ENCODE assay signal across 23 cellular contexts in the genomic region with DNA sequence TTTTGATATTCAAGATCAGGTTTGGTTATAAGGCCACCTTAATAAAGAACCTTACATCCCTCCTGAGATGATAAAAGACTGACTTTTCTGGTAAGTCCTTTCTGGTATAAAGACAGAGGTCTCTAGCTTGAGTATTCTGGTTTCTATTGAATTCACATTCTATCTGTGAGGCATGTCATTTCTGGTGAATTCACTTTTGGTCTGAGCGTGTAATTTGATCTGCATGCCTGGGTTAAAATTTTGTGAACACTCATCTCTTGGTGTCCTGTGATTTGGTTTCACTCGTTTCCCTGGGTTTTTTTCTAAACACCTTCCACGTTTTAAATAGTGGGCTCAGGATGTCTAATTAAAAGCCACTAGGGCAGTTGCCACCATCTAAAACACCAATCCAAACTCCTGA. TPM values are rescaled to one million over a fixed set of nuclear protein-coding genes. Genes with fewer than 3 reads are reported as not detected.
DNase-seq lines count a peak whose midpoint lies in the region; ATAC-seq, FAIRE-seq and TF ChIP-seq lines count a peak whose summit lies in the region.
"Had no signal": no experiment of that assay in that cellular context is flagged by ENCODE, and none has a peak within 500 bp of the region (broad histone marks: within the 10 kb centered on the region; RNA-seq: fewer than 3 reads in every experiment).

No MANE protein-coding gene starts in this region.

- H4K91ac ChIP-seq in IMR-90 (ENCODE audit: insufficient read depth, low read depth, low read length) = no peak overlapping the region

- peak overlapping the region; percentile 70; the same call in 1 of the 2 replicates for H3K4me2 ChIP-seq in HepG2 (ENCODE audit: low read depth, low read length)
- H3K4me2 ChIP-seq in IMR-90 (ENCODE audit: low read depth, low read length) = no peak overlapping the region

- H3K79me2 ChIP-seq in HepG2 (ENCODE audit: insufficient read depth, low read length) = no peaks in the 10 kb centered on the region

- no peak overlapping the region for H3K14ac ChIP-seq in IMR-90 (replicated peaks; ENCODE audit: low read depth, low read length)

- POLR2A ChIA-PET in HepG2 (lab: Yijun Ruan, JAX) = interaction anchor here (0.6 to 5.8 kb wide), 6 partner anchors 10 to 213 kb away, joined by 3 to 87 read pairs (median 14); a partner anchor contains a TSS
- POLR2A ChIA-PET in IMR-90 (lab: Charles Lee; ENCODE audit: unreplicated experiment) = no interaction called here

- no peaks in the 10 kb centered on the region for H3K27me3 Mint-ChIP-seq in activated CD8-positive, alpha-beta memory T cell treated with anti-CD3 and anti-CD28 coated beads, Interleukin-2, amount 10 ng/mL, durations not matched to agents 7 days and 5 days

- H3K9me3 Mint-ChIP-seq in activated CD8-positive, alpha-beta memory T cell treated with anti-CD3 and anti-CD28 coated beads, Interleukin-2, amount 10 ng/mL, durations not matched to agents 7 days and 5 days (ENCODE audit: low read depth) = no peaks in the 10 kb centered on the region
- H3K9me3 Mint-ChIP-seq: mesothelial cell of epicardium had no signal

- ATAC-seq in HepG2 (no peak), right lobe of liver (no peak), IMR-90 (ENCODE audit: low read depth) (no peak)
- no peak for ATAC-seq in activated CD8-positive, alpha-beta memory T cell treated with anti-CD3 and anti-CD28 coated beads, Interleukin-2, amount 10 ng/mL, durations not matched to agents 7 days and 5 days
- ATAC-seq: stimulated activated naive CD8-positive, alpha-beta T cell treated with anti-CD3 and anti-CD28 coated beads, Interleukin-15, Interleukin-2, amounts not matched to agents 100 U/mL and 50 U/mL, for 24 hours had no signal

- CTCF ChIA-PET in HepG2 (lab: Yijun Ruan, JAX; ENCODE audit: low intra/inter-chr PET ratio, low total read pairs) (no interaction called here), IMR-90 (lab: Yijun Ruan, JAX) (no interaction called here)
- CTCF ChIA-PET in activated CD8-positive, alpha-beta memory T cell treated with anti-CD3 and anti-CD28 coated beads, Interleukin-2, amount 10 ng/mL, durations not matched to agents 7 days and 5 days (lab: Charles Lee) = no interaction called here

- dilution Hi-C loops in IMR-90 (cut with HindIII; ENCODE audit: low sequenced_read_pairs, unreplicated experiment) = no loop called here

- no peak overlapping the region for H2AK9ac ChIP-seq in IMR-90 (replicated peaks; ENCODE audit: low read depth, low read length, poor library complexity)

- H2AFZ ChIP-seq in HepG2 (ENCODE audit: low read length) (no peak overlapping the region), IMR-90 (replicated peaks; ENCODE audit: low read length, poor library complexity) (no peak overlapping the region)

- no peak overlapping the region for H3K23ac ChIP-seq in IMR-90 (ENCODE audit: low read depth, low read length)

- TF ChIP-seq CTCF in HepG2 (CRISPR knock-in tag; IDR thresholded peaks at IDR 0.05) (no peak), right lobe of liver (IDR thresholded peaks at IDR 0.05) (no peak), IMR-90 (conservative IDR thresholded peaks at IDR 0.05; ENCODE audit: low read depth, low read length) (no peak), choroid plexus epithelial cell (conservative IDR thresholded peaks at IDR 0.05; ENCODE audit: low read depth, low read length) (no peak)

- H3K4me1 ChIP-seq in HepG2 (ENCODE audit: insufficient read depth, low read length) (peaks cover 38% of the 10 kb centered on the region), right lobe of liver (peaks cover 0 to 12% (median 5%) of the 10 kb centered on the region in 4 donors), IMR-90 (ENCODE audit: control insufficient read depth, insufficient read depth, low read length) (no peaks in the 10 kb centered on the region; the same call in 1 of the 2 replicates)
- H3K4me1 ChIP-seq: HAP-1, tibial nerve had no signal

- H3K9ac ChIP-seq in HepG2 (ENCODE audit: insufficient read depth, low read depth, low read length) (no peak overlapping the region), IMR-90 (ENCODE audit: low read depth, low read length) (no peak overlapping the region)

- FAIRE-seq in HepG2 (lab: Jason Lieb, UNC) = no peak
- FAIRE-seq: GM18507 had no signal

- H3K4me3 Mint-ChIP-seq in activated CD8-positive, alpha-beta memory T cell treated with anti-CD3 and anti-CD28 coated beads, Interleukin-2, amount 10 ng/mL, durations not matched to agents 7 days and 5 days = no peak overlapping the region
- H3K4me3 Mint-ChIP-seq: mesothelial cell of epicardium had no signal

- no peak overlapping the region for H4K8ac ChIP-seq in IMR-90 (ENCODE audit: low read depth in 2 of 2, low read length in 2 of 2)

- H3K4me1 Mint-ChIP-seq in activated CD8-positive, alpha-beta memory T cell treated with anti-CD3 and anti-CD28 coated beads, Interleukin-2, amount 10 ng/mL, durations not matched to agents 7 days and 5 days = no peaks in the 10 kb centered on the region
- H3K4me1 Mint-ChIP-seq: mesothelial cell of epicardium had no signal

- DNase-seq in HepG2 (ENCODE audit: low spot score) (no peak), right lobe of liver (no peak), IMR-90 (peak; percentile 40), choroid plexus epithelial cell (ENCODE audit: low read depth) (peak; percentile 48), stromal cell of bone marrow (ENCODE audit: low read depth) (peak; percentile 56), NCI-H510A (lab: John Stamatoyannopoulos, UW) (no peak)
- DNase-seq in activated CD8-positive, alpha-beta memory T cell treated with anti-CD3 and anti-CD28 coated beads, Interleukin-2, amount 10 ng/mL, durations not matched to agents 7 days and 5 days = no peak
- no peak for DNase-seq in activated naive CD4-positive, alpha-beta T cell treated with Interleukin-2 at 50 U/mL for 16 hours
- DNase-seq: activated CD4-positive, alpha-beta T cell treated with anti-CD3 and anti-CD28 coated beads, Interleukin-2, amount 50 U/mL, for 4 hours; activated gamma-delta T cell; caudate nucleus; DND-41; effector CD8-positive, alpha-beta T cell; left colon; NCI-H2227 treated with DMSO at 0.1 percent for 48 hours; stimulated activated CD4-positive, alpha-beta T cell treated with anti-CD3 and anti-CD28 coated beads, Interleukin-2, amount 100 ng/mL, for 24 hours; stimulated activated naive CD8-positive, alpha-beta T cell treated with anti-CD3 and anti-CD28 coated beads, Interleukin-15, Interleukin-2, amounts not matched to agents 100 U/mL and 50 U/mL, for 24 hours had no signal

- H4K20me1 ChIP-seq in HepG2 (ENCODE audit: insufficient read depth, low read length) (peaks cover 5% of the 10 kb centered on the region; the same call in 1 of the 2 replicates), IMR-90 (ENCODE audit: insufficient read depth, low read length) (peaks cover 23% of the 10 kb centered on the region)

- WGBS in HepG2 (ENCODE audit: low lambda C conversion rate) = 24% methylated on average over 3 of the region's 3 CpGs
- 36% methylated on average over 3 of the region's 3 CpGs for WGBS in right lobe of liver (ENCODE audit: insufficient coverage, low coverage, low lambda C conversion rate, missing lambda C conversion rate)
- WGBS in IMR-90 (ENCODE audit: extremely low coverage in 2 of 2, insufficient read length in 1 of 2), 2 experiments = no CpG with 5 or more reads among the region's 3 CpGs

- in situ Hi-C loops in HepG2 (cut with HindIII; ENCODE audit: extremely low pct_ligation_motif_present, low pct_unique_long_range_greater_than_20kb) (no loop called here), IMR-90 (cut with MboI; ENCODE audit: low sequenced_read_pairs) (no loop called here)

- no TSS peak for BruUV-seq in HepG2 (replicated peaks; lab: Mats Ljungman, UMichigan)
- BruUV-seq in IMR-90 (replicated peaks; lab: Mats Ljungman, UMichigan) = no TSS peak

- H2BK15ac ChIP-seq in IMR-90 (ENCODE audit: low read depth, low read length) = no peak overlapping the region

- peaks cover 35% of the 10 kb centered on the region for H3K36me3 Mint-ChIP-seq in activated CD8-positive, alpha-beta memory T cell treated with anti-CD3 and anti-CD28 coated beads, Interleukin-2, amount 10 ng/mL, durations not matched to agents 7 days and 5 days

- TF ChIP-seq EP300 in HepG2 (IDR thresholded peaks at IDR 0.05; ENCODE audit: low read depth in 2 of 2, low read length in 2 of 2) = no peak
- no peak for TF ChIP-seq EP300 in HepG2 (CRISPR knock-in tag; IDR thresholded peaks at IDR 0.05; ENCODE audit: borderline replicate concordance)

- H3K56ac ChIP-seq in IMR-90 (ENCODE audit: extremely low read depth, insufficient read depth, low read length) = no peak overlapping the region

- H3K4ac ChIP-seq in IMR-90 (ENCODE audit: low read depth, low read length) = no peak overlapping the region

- no peak overlapping the region for H4K5ac ChIP-seq in IMR-90 (ENCODE audit: low read depth, low read length)

- no peak overlapping the region for H2BK120ac ChIP-seq in IMR-90 (ENCODE audit: low read depth, low read length)

- H3K4me3 ChIP-seq in HepG2 (replicated peaks in 1 of 3; ENCODE audit: insufficient read depth in 1 of 3, low read depth in 2 of 3, low read length in 3 of 3) (no peak overlapping the region), right lobe of liver (no peak overlapping the region), IMR-90 (ENCODE audit: insufficient read depth, low read depth, low read length) (no peak overlapping the region), choroid plexus epithelial cell (ENCODE audit: low read depth, low read length) (no peak overlapping the region)
- H3K4me3 ChIP-seq: esophagus muscularis mucosa, HAP-1, SJCRH30, tibial nerve had no signal

- no peak overlapping the region for H2AK5ac ChIP-seq in IMR-90 (ENCODE audit: low read depth, low read length)

- peaks cover 9% of the 10 kb centered on the region for H3K9me1 ChIP-seq in IMR-90 (ENCODE audit: insufficient read depth, low read length)

- no peak overlapping the region for H2BK5ac ChIP-seq in IMR-90 (ENCODE audit: low read depth, low read length, poor library complexity, severe bottlenecking)

- intact Hi-C loops in HepG2 (cut with micrococcal nuclease; ENCODE audit: unreplicated experiment) = loop anchor here (5.0 kb wide), 1 partner anchor 41 kb away; a partner anchor contains a TSS
- intact Hi-C loops in right lobe of liver (cut with DNase I) = no loop called here
- intact Hi-C loops in IMR-90 (cut with micrococcal nuclease) = no loop called here

- no peak overlapping the region for H2BK20ac ChIP-seq in IMR-90 (ENCODE audit: low read depth, low read length)

- peaks cover 3 to 16% of the 10 kb centered on the region in 2 experiments; a peak in 2 of 4 replicates for H3K79me1 ChIP-seq in IMR-90 (ENCODE audit: low read depth in 1 of 2, low read length in 2 of 2)

- H3K27ac ChIP-seq in HepG2 (ENCODE audit: extremely low read length, insufficient read depth, low read length) (no peak overlapping the region), right lobe of liver (no peak overlapping the region), IMR-90 (ENCODE audit: insufficient read depth, low read length) (no peak overlapping the region)
- H3K27ac ChIP-seq: esophagus muscularis mucosa, SJCRH30 had no signal

- H3K18ac ChIP-seq in IMR-90 (ENCODE audit: low read depth, low read length) = no peak overlapping the region

- peak in 1 of 2 experiments; percentile 11; a peak in 1 of 4 replicates for TF ChIP-seq POLR2A in HepG2 (IDR thresholded peaks at IDR 0.05; ENCODE audit: insufficient read depth in 1 of 2, low read depth in 2 of 2, low read length in 2 of 2)
- no peak for TF ChIP-seq POLR2A in right lobe of liver (IDR thresholded peaks at IDR 0.05)
- no peak for TF ChIP-seq POLR2A in IMR-90 (IDR thresholded peaks at IDR 0.05; ENCODE audit: low read depth, low read length)

- TF ChIP-seq RAD21 in HepG2 (CRISPR knock-in tag; IDR thresholded peaks at IDR 0.05) (no peak), IMR-90 (IDR thresholded peaks at IDR 0.05; ENCODE audit: low read length) (no peak)

- no peak overlapping the region for H3K27ac Mint-ChIP-seq in activated CD8-positive, alpha-beta memory T cell treated with anti-CD3 and anti-CD28 coated beads, Interleukin-2, amount 10 ng/mL, durations not matched to agents 7 days and 5 days
- H3K27ac Mint-ChIP-seq: mesothelial cell of epicardium had no signal

- H3K9me3 ChIP-seq in HepG2 (ENCODE audit: low read length) = no peaks in the 10 kb centered on the region
- no peaks in the 10 kb centered on the region for H3K9me3 ChIP-seq in right lobe of liver
- no peaks in the 10 kb centered on the region for H3K9me3 ChIP-seq in IMR-90 (ENCODE audit: control insufficient read depth, insufficient read depth, low read length)
- H3K9me3 ChIP-seq: esophagus muscularis mucosa, HAP-1, SJCRH30, tibial nerve had no signal

- H3K36me3 ChIP-seq in HepG2 (replicated peaks in 1 of 2; ENCODE audit: control insufficient read depth in 1 of 2, insufficient read depth in 2 of 2, low read length in 2 of 2) (peaks cover 3 to 20% of the 10 kb centered on the region in 2 experiments; a peak in 4 of 5 replicates), right lobe of liver (peaks cover 7 to 38% (median 18%) of the 10 kb centered on the region in 4 donors), IMR-90 (ENCODE audit: control insufficient read depth, insufficient read depth, low read length) (peaks cover 29% of the 10 kb centered on the region)

- H3K27me3 ChIP-seq in HepG2 (ENCODE audit: control insufficient read depth in 1 of 2, insufficient read depth in 2 of 2, low read length in 2 of 2) (no peaks in the 10 kb centered on the region), right lobe of liver (no peaks in the 10 kb centered on the region), IMR-90 (ENCODE audit: control insufficient read depth, insufficient read depth, low read length) (no peaks in the 10 kb centered on the region)
- H3K27me3 ChIP-seq: esophagus muscularis mucosa, SJCRH30, tibial nerve had no signal

RNA-seq across cellular contexts. Expression of a gene that starts 12.2 kb away (rescaled TPM):
- total RNA-seq in HepG2 (2016; rRNA removed; fragmentation: Illumina TruSeq; extraction: Trizol) (281 and 333 TPM in 2 replicates), right lobe of liver (100 to 1,000 TPM; 186 to 357 (median 215) TPM), IMR-90 (2012; rRNA removed) (163 and 241 TPM in 2 replicates)
- 57.6 and 59.2 TPM in 2 replicates for total RNA-seq in HepG2 (2016; cell fraction: cytosol; rRNA removed; fragmentation: Illumina TruSeq; extraction: Trizol; ENCODE audit: low read depth)
- 289 and 316 TPM in 2 replicates for total RNA-seq in HepG2 (2016; cell fraction: insoluble cytoplasmic fraction; rRNA removed; fragmentation: Illumina TruSeq; extraction: Trizol)
- 131 and 147 TPM in 2 replicates for total RNA-seq in HepG2 (2016; cell fraction: membrane; rRNA removed; fragmentation: Illumina TruSeq; extraction: Trizol)
- total RNA-seq in HepG2 (2016; cell fraction: nucleus; rRNA removed; fragmentation: Illumina TruSeq; extraction: Trizol) = 180 TPM in 2 replicates
- polyA plus RNA-seq in HepG2 (2011; rRNA removed) (147 and 189 TPM in 2 replicates), IMR-90 (2012; rRNA removed) (163 and 181 TPM in 2 replicates)
- 98.3 and 109 TPM in 2 replicates for polyA plus RNA-seq in HepG2 (2011; cell fraction: cytosol; rRNA removed)
- polyA plus RNA-seq in HepG2 (2011; cell fraction: nucleus; rRNA removed) = 192 and 267 TPM in 2 replicates
- 226 and 227 TPM in 2 replicates for polyA plus RNA-seq in HepG2 (2012)
- polyA plus RNA-seq in HepG2 (2016; cell fraction: cytosol; fragmentation: Illumina TruSeq; extraction: Trizol; ENCODE audit: low read depth) = 34.1 and 47.0 TPM in 2 replicates
- 286 and 291 TPM in 2 replicates for polyA plus RNA-seq in HepG2 (2016; cell fraction: insoluble cytoplasmic fraction; fragmentation: Illumina TruSeq; extraction: Trizol; ENCODE audit: low read depth)
- 74.1 and 96.9 TPM in 2 replicates for polyA plus RNA-seq in HepG2 (2016; cell fraction: membrane; fragmentation: Illumina TruSeq; extraction: Trizol; ENCODE audit: low read depth)
- polyA plus RNA-seq in HepG2 (2016; cell fraction: nucleus; fragmentation: Illumina TruSeq; extraction: Trizol; ENCODE audit: insufficient read depth, low read depth) = 188 and 207 TPM in 2 replicates
- 81.5 and 123 TPM in 2 replicates for polyA minus RNA-seq in HepG2 (2011; rRNA and poly(A)+ RNA removed; ENCODE audit: low replicate concordance)
- 55.8 and 65.8 TPM in 2 replicates for polyA minus RNA-seq in HepG2 (2011; cell fraction: cytosol; rRNA and poly(A)+ RNA removed)
- 331 and 439 TPM in 2 replicates for polyA minus RNA-seq in HepG2 (2011; cell fraction: nucleus; rRNA and poly(A)+ RNA removed)
- 141 and 165 TPM in 2 replicates for polyA plus RNA-seq in IMR-90 (2012; cell fraction: cytosol; rRNA removed)
- polyA plus RNA-seq in IMR-90 (2012; cell fraction: nucleus; rRNA removed; ENCODE audit: low replicate concordance) = 111 and 312 TPM in 2 replicates
- total RNA-seq in activated CD8-positive, alpha-beta memory T cell treated with anti-CD3 and anti-CD28 coated beads, Interleukin-2, amount 10 ng/mL, durations not matched to agents 7 days and 5 days = 100 to 1,000 TPM; 187 to 255 TPM

RNA-seq across cellular contexts. Expression of a gene that starts 38.9 kb away (rescaled TPM):
- total RNA-seq in HepG2 (2016; rRNA removed; fragmentation: Illumina TruSeq; extraction: Trizol) (41.4 and 56.6 TPM in 2 replicates), right lobe of liver (10 to 100 TPM; 25.5 to 34.3 (median 27.3) TPM), IMR-90 (2012; rRNA removed) (80.5 and 88.0 TPM in 2 replicates)
- 25.7 and 31.4 TPM in 2 replicates for total RNA-seq in HepG2 (2016; cell fraction: cytosol; rRNA removed; fragmentation: Illumina TruSeq; extraction: Trizol; ENCODE audit: low read depth)
- total RNA-seq in HepG2 (2016; cell fraction: insoluble cytoplasmic fraction; rRNA removed; fragmentation: Illumina TruSeq; extraction: Trizol) = 41.7 and 52.5 TPM in 2 replicates
- 39.1 and 48.5 TPM in 2 replicates for total RNA-seq in HepG2 (2016; cell fraction: membrane; rRNA removed; fragmentation: Illumina TruSeq; extraction: Trizol)
- 69.9 and 73.0 TPM in 2 replicates for total RNA-seq in HepG2 (2016; cell fraction: nucleus; rRNA removed; fragmentation: Illumina TruSeq; extraction: Trizol)
- polyA plus RNA-seq in HepG2 (2011; rRNA removed) (45.0 and 47.7 TPM in 2 replicates), IMR-90 (2012; rRNA removed) (72.8 and 78.5 TPM in 2 replicates)
- 20.4 and 22.0 TPM in 2 replicates for polyA plus RNA-seq in HepG2 (2011; cell fraction: cytosol; rRNA removed)
- 65.4 and 76.5 TPM in 2 replicates for polyA plus RNA-seq in HepG2 (2011; cell fraction: nucleus; rRNA removed)
- polyA plus RNA-seq in HepG2 (2012) = 28.5 and 28.9 TPM in 2 replicates
- polyA plus RNA-seq in HepG2 (2016; cell fraction: cytosol; fragmentation: Illumina TruSeq; extraction: Trizol; ENCODE audit: low read depth) = 16.6 and 18.4 TPM in 2 replicates
- polyA plus RNA-seq in HepG2 (2016; cell fraction: insoluble cytoplasmic fraction; fragmentation: Illumina TruSeq; extraction: Trizol; ENCODE audit: low read depth) = 45.7 and 50.4 TPM in 2 replicates
- polyA plus RNA-seq in HepG2 (2016; cell fraction: membrane; fragmentation: Illumina TruSeq; extraction: Trizol; ENCODE audit: low read depth) = 24.0 and 32.3 TPM in 2 replicates
- polyA plus RNA-seq in HepG2 (2016; cell fraction: nucleus; fragmentation: Illumina TruSeq; extraction: Trizol; ENCODE audit: insufficient read depth, low read depth) = 133 and 146 TPM in 2 replicates
- 31.1 and 72.6 TPM in 2 replicates for polyA minus RNA-seq in HepG2 (2011; rRNA and poly(A)+ RNA removed; ENCODE audit: low replicate concordance)
- 21.5 and 30.2 TPM in 2 replicates for polyA minus RNA-seq in HepG2 (2011; cell fraction: cytosol; rRNA and poly(A)+ RNA removed)
- polyA minus RNA-seq in HepG2 (2011; cell fraction: nucleus; rRNA and poly(A)+ RNA removed) = 80.9 and 98.8 TPM in 2 replicates
- polyA plus RNA-seq in IMR-90 (2012; cell fraction: cytosol; rRNA removed) = 34.2 and 35.5 TPM in 2 replicates
- polyA plus RNA-seq in IMR-90 (2012; cell fraction: nucleus; rRNA removed; ENCODE audit: low replicate concordance) = 156 and 427 TPM in 2 replicates
- 10 to 100 TPM; 79.9 to 88.5 TPM for total RNA-seq in activated CD8-positive, alpha-beta memory T cell treated with anti-CD3 and anti-CD28 coated beads, Interleukin-2, amount 10 ng/mL, durations not matched to agents 7 days and 5 days

Comparison
In these comparisons a context has a peak if more than half of its experiments do, and no peak if none do; other contexts are left out.
1. DNase-seq: peak in IMR-90 (single experiment), choroid plexus epithelial cell (single experiment) and stromal cell of bone marrow (single experiment); none in HepG2 (single experiment), right lobe of liver (0 of 3), NCI-H510A (single experiment), activated CD8-positive, alpha-beta memory T cell treated with anti-CD3 and anti-CD28 coated beads, Interleukin-2, amount 10 ng/mL, durations not matched to agents 7 days and 5 days (single experiment) and activated naive CD4-positive, alpha-beta T cell treated with Interleukin-2 at 50 U/mL for 16 hours (single experiment).